In genomic region chrX:8988456-8988855, GRCh38 we compare ENCODE assay signal across 8 cellular contexts. TPM values are rescaled to one million over a fixed set of nuclear protein-coding genes. Genes with fewer than 3 reads are reported as not detected.
DNase-seq lines count a peak whose midpoint lies in the region; ATAC-seq and TF ChIP-seq lines count a peak whose summit lies in the region.
"Had no signal": no experiment of that assay in that cellular context is flagged by ENCODE, and none has a peak within 500 bp of the region (broad histone marks: within the 10 kb centered on the region; RNA-seq: fewer than 3 reads in every experiment).

No MANE protein-coding gene starts in this region.

- DNase-seq in HT-29 (ENCODE audit: low spot score) (peak; percentile 36), hepatocyte (ENCODE audit: low spot score) (peak; percentile 51), SK-N-SH (no peak), HCEC 1CT (no peak), Ammon's horn (ENCODE audit: low spot score) (no peak)
- DNase-seq in activated T-cell treated with anti-CD3 and anti-CD28 coated beads, Interleukin-2, amount 50 U/mL, for 48 hours: peak; percentile 25 to 44
- DNase-seq in stimulated activated naive CD8-positive, alpha-beta T cell treated with anti-CD3 and anti-CD28 coated beads, Interleukin-15, Interleukin-2, amounts not matched to agents 100 U/mL and 50 U/mL, for 24 hours: peak; percentile 24
- DNase-seq: body of pancreas had no signal

- H3K9me2 ChIP-seq in hepatocyte (replicated peaks; ENCODE audit: insufficient read depth) (no peaks in the 10 kb centered on the region), SK-N-SH (no peaks in the 10 kb centered on the region)

- TF ChIP-seq RAD21 in SK-N-SH (IDR thresholded peaks at IDR 0.05; ENCODE audit: low read length): no peak

- WGBS in hepatocyte (ENCODE audit: low lambda C conversion rate, missing lambda C conversion rate): 53% methylated on average over 4 of the region's 4 CpGs
- 19% methylated on average over 3 of the region's 4 CpGs for WGBS in SK-N-SH (ENCODE audit: low lambda C conversion rate)

- H3K4me2 ChIP-seq in hepatocyte (no peak overlapping the region), SK-N-SH (no peak overlapping the region)

- H3K27ac ChIP-seq in hepatocyte (no peak overlapping the region), SK-N-SH (ENCODE audit: low read depth in 2 of 2, low read length in 1 of 2) (no peak overlapping the region)
- H3K27ac ChIP-seq: body of pancreas had no signal

- H3K9ac ChIP-seq in SK-N-SH: no peak overlapping the region

- no peaks in the 10 kb centered on the region for H3K27me3 ChIP-seq in hepatocyte
- H3K27me3 ChIP-seq in SK-N-SH (ENCODE audit: insufficient read depth): no peaks in the 10 kb centered on the region
- H3K27me3 ChIP-seq: body of pancreas had no signal

- H3K4me3 ChIP-seq in hepatocyte (no peak overlapping the region), SK-N-SH (ENCODE audit: low read depth in 2 of 2, low read length in 1 of 2) (no peak overlapping the region)
- H3K4me3 ChIP-seq: body of pancreas had no signal

- no peaks in the 10 kb centered on the region for H4K20me1 ChIP-seq in hepatocyte (ENCODE audit: insufficient read depth, poor library complexity, severe bottlenecking)
- no peaks in the 10 kb centered on the region for H4K20me1 ChIP-seq in SK-N-SH (ENCODE audit: insufficient read depth)

- H3K9me3 ChIP-seq in hepatocyte (ENCODE audit: low read depth) (peaks cover 5% of the 10 kb centered on the region), SK-N-SH (no peaks in the 10 kb centered on the region)
- H3K9me3 ChIP-seq: body of pancreas had no signal

- no peak for TF ChIP-seq CTCF in hepatocyte (IDR thresholded peaks at IDR 0.05; ENCODE audit: poor library complexity)
- no peak for TF ChIP-seq CTCF in SK-N-SH (IDR thresholded peaks at IDR 0.05)

- no peaks in the 10 kb centered on the region for H3K79me2 ChIP-seq in hepatocyte
- no peaks in the 10 kb centered on the region for H3K79me2 ChIP-seq in SK-N-SH (ENCODE audit: insufficient read depth)

- POLR2A ChIA-PET in SK-N-SH (lab: Yijun Ruan, JAX): no interaction called here

- CTCF ChIA-PET in SK-N-SH (lab: Yijun Ruan, JAX): no interaction called here

- H2AFZ ChIP-seq in hepatocyte (no peak overlapping the region), SK-N-SH (ENCODE audit: low read depth) (no peak overlapping the region)

- H3K4me1 ChIP-seq in hepatocyte (ENCODE audit: insufficient read depth) (no peaks in the 10 kb centered on the region), SK-N-SH (ENCODE audit: control insufficient read depth in 1 of 2, insufficient read depth in 2 of 2, low read depth in 1 of 2, low read length in 1 of 2) (no peaks in the 10 kb centered on the region)
- H3K4me1 ChIP-seq: body of pancreas had no signal

- TF ChIP-seq EP300 in SK-N-SH (IDR thresholded peaks at IDR 0.05; ENCODE audit: borderline replicate concordance in 1 of 2, low read depth in 1 of 2, low read length in 1 of 2): no peak

- peak; percentile 91 for ATAC-seq in stimulated activated naive CD8-positive, alpha-beta T cell treated with anti-CD3 and anti-CD28 coated beads, Interleukin-15, Interleukin-2, amounts not matched to agents 100 U/mL and 50 U/mL, for 24 hours
- ATAC-seq: body of pancreas had no signal

- H3K36me3 ChIP-seq in hepatocyte (replicated peaks; ENCODE audit: insufficient read depth, low read depth) (no peaks in the 10 kb centered on the region), SK-N-SH (replicated peaks in 1 of 2; ENCODE audit: control insufficient read depth in 1 of 2, insufficient read depth in 2 of 2, low read length in 1 of 2) (no peaks in the 10 kb centered on the region)

- H3F3A ChIP-seq in SK-N-SH (replicated peaks; ENCODE audit: insufficient read depth): no peaks in the 10 kb centered on the region

TF ChIP-seq in SK-N-SH, 30 proteins besides CTCF, POLR2A, EP300 and RAD21:
- TF ChIP-seq CHD2 (IDR thresholded peaks at IDR 0.05; ENCODE audit: low read length, partially characterized antibody) (no peak), TCF12 (IDR thresholded peaks at IDR 0.05) (no peak), FOXJ3 (CRISPR knock-in tag; IDR thresholded peaks at IDR 0.05) (no peak), GABPA (IDR thresholded peaks at IDR 0.05; ENCODE audit: low read depth) (no peak), JUND (IDR thresholded peaks at IDR 0.05) (no peak), FOSL2 (IDR thresholded peaks at IDR 0.05; ENCODE audit: borderline replicate concordance, low read depth) (no peak), NRF1 (IDR thresholded peaks at IDR 0.05; ENCODE audit: low read depth, low read length) (no peak), FOXM1 (IDR thresholded peaks at IDR 0.05; ENCODE audit: low read depth) (no peak)

RNA-seq across cellular contexts. Expression of gene FAM9B, which starts 45.5 kb away (rescaled TPM):
- not detected in 2 replicates for total RNA-seq in HT-29 (2014; rRNA removed; shearing (Covaris generic))
- not detected in 2 replicates for total RNA-seq in hepatocyte
- polyA plus RNA-seq in hepatocyte: not detected in 2 replicates
- 0.03 and 0.06 TPM in 2 replicates for polyA plus RNA-seq in SK-N-SH (2012; rRNA removed)
- polyA plus RNA-seq in SK-N-SH (2012; cell fraction: cytosol; rRNA removed): 0.06 and 0.09 TPM in 2 replicates
- 0.21 and 0.34 TPM in 2 replicates for polyA plus RNA-seq in SK-N-SH (2012; cell fraction: nucleus; rRNA removed)
- total RNA-seq: body of pancreas had no signal

Comparison
In these comparisons a context has a peak if more than half of its experiments do, and no peak if none do; other contexts are left out.
1. DNase-seq: peak in HT-29 (single experiment), activated T-cell treated with anti-CD3 and anti-CD28 coated beads, Interleukin-2, amount 50 U/mL, for 48 hours (2 of 2), hepatocyte (single experiment) and stimulated activated naive CD8-positive, alpha-beta T cell treated with anti-CD3 and anti-CD28 coated beads, Interleukin-15, Interleukin-2, amounts not matched to agents 100 U/mL and 50 U/mL, for 24 hours (single experiment); none in SK-N-SH (single experiment), HCEC 1CT (single experiment) and Ammon's horn (single experiment).